Comparison of ENCODE assay signal across 8 cellular contexts in genomic region chr12:67649165-67650126, GRCh38. TPM values are rescaled to one million over a fixed set of nuclear protein-coding genes. Genes with fewer than 3 reads are reported as not detected.
DNase-seq lines count a peak whose midpoint lies in the region; ATAC-seq, FAIRE-seq and TF ChIP-seq lines count a peak whose summit lies in the region.

No MANE protein-coding gene starts in this region.

- peaks cover 31% of the 10 kb centered on the region for H3K36me3 Mint-ChIP-seq in T-cell

- H3K27ac Mint-ChIP-seq in T-cell: peak overlapping the region; percentile 95 to 97

- FAIRE-seq in kidney (lab: Jason Lieb, UNC): no peak

- H3K36me3 ChIP-seq in A673 (ENCODE audit: insufficient read depth, low read length, poor library complexity, severe bottlenecking): no peaks in the 10 kb centered on the region
- H3K36me3 ChIP-seq in brain microvascular endothelial cell (replicated peaks): no peaks in the 10 kb centered on the region
- no peaks in the 10 kb centered on the region for H3K36me3 ChIP-seq in kidney (ENCODE audit: control insufficient read depth in 1 of 2, insufficient read depth in 2 of 2, low read length in 2 of 2)

- DNase-seq in A673 (ENCODE audit: low spot score): peak; percentile 29
- DNase-seq in T-cell: peak in 26 of 34 experiments; percentile 6 to 45 (median 28)
- no peak for DNase-seq in brain microvascular endothelial cell
- peak; percentile 85 for DNase-seq in kidney
- DNase-seq in stimulated activated CD4-positive, alpha-beta T cell treated with anti-CD3 and anti-CD28 coated beads, Interleukin-2, amount 100 ng/mL, for 4 hours (ENCODE audit: low read depth): peak; percentile 10
- no peak for DNase-seq in SKM-1 (lab: John Stamatoyannopoulos, UW; ENCODE audit: unreplicated experiment)

- H3K4me3 ChIP-seq in A673 (ENCODE audit: low read depth, low read length, poor library complexity, severe bottlenecking): peak overlapping the region; percentile 96
- H3K4me3 ChIP-seq in brain microvascular endothelial cell (ENCODE audit: low read depth, low read length): peak overlapping the region; percentile 86
- H3K4me3 ChIP-seq in kidney (ENCODE audit: low read length in 2 of 2): peak overlapping the region; percentile 65 to 80

- H3K27ac ChIP-seq in A673 (ENCODE audit: low read depth, low read length, poor library complexity, severe bottlenecking) (peak overlapping the region; percentile 90), brain microvascular endothelial cell (peak overlapping the region; percentile 87), kidney (ENCODE audit: low read depth in 2 of 2, low read length in 2 of 2) (peak overlapping the region; percentile 49 to 87)

- no peaks in the 10 kb centered on the region for H3K9me3 ChIP-seq in A673 (ENCODE audit: low read depth, low read length, poor library complexity, severe bottlenecking)
- no peaks in the 10 kb centered on the region for H3K9me3 ChIP-seq in kidney (ENCODE audit: control insufficient read depth in 1 of 2, low read length in 2 of 2)

- H3K27me3 ChIP-seq in A673 (replicated peaks; ENCODE audit: insufficient read depth, low read depth, low read length, poor library complexity): no peaks in the 10 kb centered on the region
- H3K27me3 ChIP-seq in brain microvascular endothelial cell (replicated peaks): no peaks in the 10 kb centered on the region

- H3K27me3 Mint-ChIP-seq in T-cell: no peaks in the 10 kb centered on the region

- in situ Hi-C loops in brain microvascular endothelial cell (cut with HindIII; ENCODE audit: low pct_ligation_motif_present, low sequenced_read_pairs): no loop called here

- peaks cover 44 to 56% (median 52%) of the 10 kb centered on the region in 3 donors for H3K4me1 Mint-ChIP-seq in T-cell

- peak overlapping the region; percentile 94 to 99 (median 94) for H3K4me3 Mint-ChIP-seq in T-cell

- intact Hi-C loops in A673 (cut with micrococcal nuclease; ENCODE audit: unreplicated experiment) (loop anchor here (10.0 kb wide), 2 partner anchors 205 to 295 kb away; no protein-coding TSS in a partner anchor), kidney (cut with DNase I) (loop anchor here (10.0 kb wide), 1 partner anchor 295 kb away; no protein-coding TSS in a partner anchor)

- TF ChIP-seq CTCF in A673 (conservative IDR thresholded peaks at IDR 0.05; ENCODE audit: low read depth, low read length) (no peak), brain microvascular endothelial cell (IDR thresholded peaks at IDR 0.05; ENCODE audit: low read depth, low read length, missing control alignments) (no peak), kidney (IDR thresholded peaks at IDR 0.05; ENCODE audit: borderline replicate concordance, extremely low read depth, insufficient read depth) (no peak)

- H3K9me3 Mint-ChIP-seq in T-cell: no peaks in the 10 kb centered on the region

- no TSS peak for BruUV-seq in A673 (replicated peaks; lab: Mats Ljungman, UMichigan)

- ATAC-seq in GM18867 (IDR thresholded peaks at IDR 0.05; ENCODE audit: unreplicated experiment): peak; percentile 32
- peak; percentile 31 for ATAC-seq in HG03045 (IDR thresholded peaks at IDR 0.05; ENCODE audit: unreplicated experiment)
- peak; percentile 22 to 26 (median 24) for ATAC-seq in T-cell (replicated peaks in 1 of 4)

- POLR2A ChIA-PET in A673 (lab: Charles Lee; ENCODE audit: low non-redundant PET): no interaction called here
- POLR2A ChIA-PET in T-cell (lab: Charles Lee): no interaction called here

- H3K4me1 ChIP-seq in A673 (ENCODE audit: insufficient read depth, low read length, poor library complexity, severe bottlenecking) (peaks cover 19% of the 10 kb centered on the region), kidney (ENCODE audit: control insufficient read depth in 1 of 2, insufficient read depth in 1 of 2, low read depth in 1 of 2, low read length in 2 of 2) (peaks cover 0 to 13% of the 10 kb centered on the region in 2 donors)

- H3K9ac ChIP-seq in kidney (ENCODE audit: low read length in 2 of 2): peak overlapping the region; percentile 37 to 77

- CTCF ChIA-PET in A673 (lab: Charles Lee) (no interaction called here), T-cell (lab: Charles Lee) (interaction anchor here (0.5 to 1.5 kb wide), 4 partner anchors 16 to 70 kb away, joined by 3 to 11 read pairs (median 6); no protein-coding TSS in a partner anchor)

RNA-seq across cellular contexts. Expression of gene DYRK2, which starts 0.9 kb away (rescaled TPM):
- total RNA-seq in A673 (2021) (28.6 and 35.2 TPM in 2 replicates), T-cell (100 to 1,000 TPM; 104 to 138 (median 120) TPM), kidney (35.4 TPM)
- polyA plus RNA-seq in kidney (ENCODE audit: insufficient read depth, low read depth, low replicate concordance): 2.8 TPM

Comparison
In these comparisons a context has a peak if more than half of its experiments do, and no peak if none do; other contexts are left out.
1. DNase-seq: peak in A673 (single experiment), T-cell (26 of 34), kidney (single experiment) and stimulated activated CD4-positive, alpha-beta T cell treated with anti-CD3 and anti-CD28 coated beads, Interleukin-2, amount 100 ng/mL, for 4 hours (single experiment); none in brain microvascular endothelial cell (single experiment) and SKM-1 (single experiment).
2. Peak in every context shown above with its lines, with median percentiles within 50 percentile points of each other: H3K27ac ChIP-seq, H3K4me3 ChIP-seq and ATAC-seq.